ENCODE assay signal across 12 cellular contexts in genomic region chr11:76769645-76770586, GRCh38. TPM values are rescaled to one million over a fixed set of nuclear protein-coding genes. Genes with fewer than 3 reads are reported as not detected.
DNase-seq lines count a peak whose midpoint lies in the region; ATAC-seq and TF ChIP-seq lines count a peak whose summit lies in the region.
"Had no signal": no experiment of that assay in that cellular context is flagged by ENCODE, and none has a peak within 500 bp of the region (broad histone marks: within the 10 kb centered on the region; RNA-seq: fewer than 3 reads in every experiment).

No MANE protein-coding gene starts in this region.

- intact Hi-C loops in left ventricle myocardium inferior (cut with micrococcal nuclease) (no loop called here), Right ventricle myocardium superior (cut with DNase I) (no loop called here), mucosa of descending colon (cut with DNase I, micrococcal nuclease) (no loop called here), uterus (cut with DNase I; ENCODE audit: low total_unique reads) (no loop called here)

- H3K27ac ChIP-seq in left ventricle myocardium inferior (replicated peaks): peak overlapping the region; percentile 83
- H3K27ac ChIP-seq in uterus: peak overlapping the region; percentile 82 to 84

- H3K36me3 ChIP-seq in left ventricle myocardium inferior: no peaks in the 10 kb centered on the region
- H3K36me3 ChIP-seq in mucosa of descending colon (ENCODE audit: low read depth): no peaks in the 10 kb centered on the region
- H3K36me3 ChIP-seq in uterus: no peaks in the 10 kb centered on the region
- H3K36me3 ChIP-seq: left lung had no signal

- H3K9me3 Mint-ChIP-seq in brain: peaks cover 0 to 9% (median 3%) of the 10 kb centered on the region in 5 experiments

- no peaks in the 10 kb centered on the region for H3K36me3 Mint-ChIP-seq in brain

- ATAC-seq in Right ventricle myocardium superior (ENCODE audit: poor library complexity): no peak
- ATAC-seq in mucosa of descending colon: peak; percentile 86
- ATAC-seq in HG03439 (IDR thresholded peaks at IDR 0.05; ENCODE audit: unreplicated experiment): no peak

- H3K27me3 Mint-ChIP-seq in brain: peaks cover 7% of the 10 kb centered on the region

- H3K9me3 ChIP-seq in left ventricle myocardium inferior (replicated peaks) (no peaks in the 10 kb centered on the region), mucosa of descending colon (no peaks in the 10 kb centered on the region), uterus (no peaks in the 10 kb centered on the region)
- H3K9me3 ChIP-seq: left lung had no signal

- H3K4me3 ChIP-seq in left ventricle myocardium inferior: no peak overlapping the region
- no peak overlapping the region for H3K4me3 ChIP-seq in mucosa of descending colon
- H3K4me3 ChIP-seq in uterus: no peak overlapping the region
- H3K4me3 ChIP-seq: left lung had no signal

- no peak overlapping the region for H3K4me3 Mint-ChIP-seq in brain

- peaks cover 59% of the 10 kb centered on the region for H3K4me1 Mint-ChIP-seq in brain

- H3K27ac Mint-ChIP-seq in brain: peak overlapping the region in 3 of 5 experiments; percentile 72 to 96 (median 92)

- H3K27me3 ChIP-seq in left ventricle myocardium inferior (ENCODE audit: low read depth) (no peaks in the 10 kb centered on the region), uterus (no peaks in the 10 kb centered on the region)
- H3K27me3 ChIP-seq: left lung had no signal

- DNase-seq in left ventricle myocardium inferior (no peak), Right ventricle myocardium superior (no peak), mucosa of descending colon (peak; percentile 87 to 91 (median 89)), uterus (peak in 1 of 2 donors; percentile 74), NCI-H774 (lab: John Stamatoyannopoulos, UW) (no peak)
- no peak for DNase-seq in activated naive CD4-positive, alpha-beta T cell (lab: John Stamatoyannopoulos, UW)
- DNase-seq: AML-193; effector CD4-positive, alpha-beta T cell; left lung; SIG-M5 had no signal

- TF ChIP-seq POLR2A in uterus (IDR thresholded peaks at IDR 0.05): no peak

- H3K4me1 ChIP-seq in left ventricle myocardium inferior (peaks cover 100% of the 10 kb centered on the region), mucosa of descending colon (ENCODE audit: low read depth) (peaks cover 70% of the 10 kb centered on the region), uterus (peaks cover 32 to 43% of the 10 kb centered on the region in 2 donors)

- no peak for TF ChIP-seq CTCF in left ventricle myocardium inferior (IDR thresholded peaks at IDR 0.05; ENCODE audit: borderline replicate concordance)
- TF ChIP-seq CTCF in brain (conservative IDR thresholded peaks at IDR 0.05): no peak
- no peak for TF ChIP-seq CTCF in mucosa of descending colon (IDR thresholded peaks at IDR 0.05)
- TF ChIP-seq CTCF in uterus (IDR thresholded peaks at IDR 0.05): no peak

RNA-seq across cellular contexts. Expression of gene TSKU, which starts 13.2 kb away (rescaled TPM):
- total RNA-seq in left ventricle myocardium inferior (12.1 TPM), Right ventricle myocardium superior (17.2 TPM), mucosa of descending colon (10 to 100 TPM; 21.5 to 42.9 (median 41.8) TPM), uterus (100 to 1,000 TPM in 1 of 4 donors, 10 to 100 TPM in 3; 19.4 to 108 (median 27.4) TPM)
- polyA plus RNA-seq in brain (ENCODE audit: insufficient read depth, low read depth, low replicate concordance): 3.2 TPM

Comparison
In these comparisons a context has a peak if more than half of its experiments do, and no peak if none do; other contexts are left out.
1. DNase-seq: peak in mucosa of descending colon (3 of 3); none in left ventricle myocardium inferior (single experiment), Right ventricle myocardium superior (single experiment), NCI-H774 (single experiment) and activated naive CD4-positive, alpha-beta T cell (0 of 4).